In the genomic region with DNA sequence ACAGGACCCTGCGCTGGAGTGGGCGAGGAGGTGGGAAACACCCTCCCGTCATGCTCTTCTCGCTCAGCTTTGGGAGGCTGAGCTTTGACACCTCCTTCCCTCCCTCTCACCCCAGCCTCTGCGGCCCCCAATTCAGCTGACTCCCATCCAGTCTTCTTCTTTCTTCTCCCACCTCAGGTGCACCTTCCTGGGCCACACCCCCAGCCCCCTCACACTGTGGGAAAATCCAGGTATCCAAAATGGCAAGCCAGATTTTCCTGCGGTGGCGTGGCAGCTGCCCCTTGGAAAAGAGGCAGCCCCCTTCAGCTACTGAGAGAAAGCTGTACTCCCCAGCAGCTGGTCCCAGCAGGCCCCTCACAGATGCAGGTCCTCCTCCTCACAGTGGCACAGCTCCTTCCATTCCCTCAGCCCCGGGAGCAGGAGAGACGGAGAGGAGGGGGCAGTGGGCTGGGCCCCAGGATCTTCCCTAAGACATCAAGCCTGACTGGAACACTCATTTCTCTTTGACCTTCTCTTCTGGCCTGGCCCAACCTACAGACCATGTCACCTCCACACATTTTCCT, we compare ENCODE assay signal across 12 cellular contexts.
A peak's percentile ranks its signal among the peaks of the same experiment; 100 is the strongest.
DNase-seq lines count a peak whose midpoint lies in the region; ATAC-seq and TF ChIP-seq lines count a peak whose summit lies in the region.
"Had no signal": no experiment of that assay in that cellular context is flagged by ENCODE, and none has a peak within 500 bp of the region (broad histone marks: within the 10 kb centered on the region; RNA-seq: fewer than 3 reads in every experiment).

No MANE protein-coding gene starts in this region.

- peak overlapping the region; percentile 85 for H3K27ac Mint-ChIP-seq in neural crest cell (ENCODE audit: unreplicated experiment)
- H3K27ac Mint-ChIP-seq: T-helper 1 cell treated with Interleukin-12 subunit alpha and Interleukin-12 subunit beta and Interleukin-4 antibody, amounts not matched to agents 30 μg/mL and 1 μg/mL, for 36 hours had no signal

- peak overlapping the region; percentile 69 for H3K4me3 Mint-ChIP-seq in neural crest cell
- H3K4me3 Mint-ChIP-seq: T-helper 1 cell treated with Interleukin-12 subunit alpha and Interleukin-12 subunit beta and Interleukin-4 antibody, amounts not matched to agents 30 μg/mL and 1 μg/mL, for 36 hours had no signal

- H3K27me3 Mint-ChIP-seq in neural crest cell (ENCODE audit: low read depth), result no peaks in the 10 kb centered on the region

- no peak for TF ChIP-seq CTCF in esophagus squamous epithelium (IDR thresholded peaks at IDR 0.05)
- no peak for TF ChIP-seq CTCF in neural crest cell (conservative IDR thresholded peaks at IDR 0.05)
- no peak for TF ChIP-seq CTCF in tibial artery (IDR thresholded peaks at IDR 0.05)

- no peaks in the 10 kb centered on the region for H3K36me3 ChIP-seq in SJCRH30
- no peaks in the 10 kb centered on the region for H3K36me3 ChIP-seq in esophagus squamous epithelium
- H3K36me3 ChIP-seq in tibial artery, result no peaks in the 10 kb centered on the region

- DNase-seq in SJCRH30 (peak in 1 of 2 experiments; percentile 20), esophagus squamous epithelium (lab: John Stamatoyannopoulos, UW) (no peak), neural crest cell (ENCODE audit: low read depth, low spot score) (no peak), tibial artery (no peak), DMS114 treated with DMSO at 0.1 percent for 48 hours (lab: John Stamatoyannopoulos, UW; ENCODE audit: unreplicated experiment) (no peak)
- DNase-seq: foreskin melanocyte; NCI-H748 treated with DMSO at 0.1 percent for 48 hours; stimulated activated CD4-positive, alpha-beta T cell treated with anti-CD3 and anti-CD28 coated beads, Interleukin-4, amount 100 ng/mL, for 24 hours had no signal

- H3K9me3 Mint-ChIP-seq in neural crest cell, result no peaks in the 10 kb centered on the region
- H3K9me3 Mint-ChIP-seq: T-helper 1 cell treated with Interleukin-12 subunit alpha and Interleukin-12 subunit beta and Interleukin-4 antibody, amounts not matched to agents 30 μg/mL and 1 μg/mL, for 36 hours had no signal

- H3K4me3 ChIP-seq in SJCRH30 (no peak overlapping the region; the same call in 1 of the 2 replicates), esophagus squamous epithelium (no peak overlapping the region), tibial artery (no peak overlapping the region)

- H3K4me1 ChIP-seq in SJCRH30 (peaks cover 27% of the 10 kb centered on the region; the same call in 1 of the 2 replicates), esophagus squamous epithelium (peaks cover 2 to 58% (median 34%) of the 10 kb centered on the region in 3 donors), tibial artery (peaks cover 8 to 62% (median 41%) of the 10 kb centered on the region in 4 donors)

- ATAC-seq in HG03342 (IDR thresholded peaks at IDR 0.05; ENCODE audit: unreplicated experiment), result no peak
- ATAC-seq in GM21717 (IDR thresholded peaks at IDR 0.05; ENCODE audit: unreplicated experiment), result no peak
- no peak for ATAC-seq in GM19023 (IDR thresholded peaks at IDR 0.05; ENCODE audit: unreplicated experiment)

- H3K27me3 ChIP-seq in SJCRH30 (no peaks in the 10 kb centered on the region), esophagus squamous epithelium (no peaks in the 10 kb centered on the region), tibial artery (no peaks in the 10 kb centered on the region)

- peaks cover 45% of the 10 kb centered on the region for H3K4me1 Mint-ChIP-seq in neural crest cell

- no peaks in the 10 kb centered on the region for H3K36me3 Mint-ChIP-seq in neural crest cell (ENCODE audit: low read depth)

- WGBS in esophagus squamous epithelium, 2 donors, result 70 to 90% methylated on average over 7 to 9 of the region's 9 CpGs

- H3K9me3 ChIP-seq in SJCRH30 (replicated peaks) (no peaks in the 10 kb centered on the region), esophagus squamous epithelium (no peaks in the 10 kb centered on the region), tibial artery (no peaks in the 10 kb centered on the region)

- intact Hi-C loops in esophagus squamous epithelium (cut with DNase I) (no loop called here), tibial artery (cut with DNase I; ENCODE audit: low total_unique reads) (no loop called here)

- H3K27ac ChIP-seq in SJCRH30, result peak overlapping the region; percentile 26; the same call in 1 of the 2 replicates
- peak overlapping the region; percentile 52 to 88 (median 82) for H3K27ac ChIP-seq in esophagus squamous epithelium
- H3K27ac ChIP-seq in tibial artery, result peak overlapping the region; percentile 85 to 88

- no peak for TF ChIP-seq POLR2A in esophagus squamous epithelium (IDR thresholded peaks at IDR 0.05)

Comparison
In these comparisons a context has a peak if more than half of its experiments do, and no peak if none do; other contexts are left out.
1. H3K27ac ChIP-seq: peak in every context shown above with its lines; median percentile 86 in tibial artery; 82 in esophagus squamous epithelium; 26 in SJCRH30.